Comparison of ENCODE assay signal across 8 cellular contexts in genomic region chr11:62786318-62787004, GRCh38. TPM values are rescaled to one million over a fixed set of nuclear protein-coding genes. Genes with fewer than 3 reads are reported as not detected.
DNase-seq lines count a peak whose midpoint lies in the region; TF ChIP-seq lines count a peak whose summit lies in the region.

No MANE protein-coding gene starts in this region.

- H3K36me3 ChIP-seq in ES-I3 (ENCODE audit: insufficient read depth, low read length): no peaks in the 10 kb centered on the region; the same call in 1 of the 2 replicates
- peaks cover 31% of the 10 kb centered on the region for H3K36me3 ChIP-seq in MG63
- H3K36me3 ChIP-seq in neuronal stem cell (replicated peaks in 1 of 2; ENCODE audit: control insufficient read depth in 2 of 2, insufficient read depth in 2 of 2, low read length in 2 of 2): peaks cover 25 to 76% of the 10 kb centered on the region in 2 donors
- peaks cover 0 to 31% (median 28%) of the 10 kb centered on the region in 5 donors for H3K36me3 ChIP-seq in subcutaneous abdominal adipose tissue (ENCODE audit: control insufficient read depth in 5 of 5, insufficient read depth in 5 of 5, low read length in 5 of 5)

- DNase-seq in H9 (peak; percentile 95), MG63 (peak; percentile 82), SK-MEL-5 (ENCODE audit: low read depth, low spot score) (peak; percentile 73), foreskin melanocyte (peak; percentile 68), neuronal stem cell (ENCODE audit: low spot score) (peak; percentile 88)
- DNase-seq in activated naive CD4-positive, alpha-beta T cell treated with anti-CD3 and anti-CD28 coated beads for 36 hours: peak; percentile 87

- in situ Hi-C loops in SK-MEL-5 (cut with HindIII; ENCODE audit: low pct_unique_long_range_greater_than_20kb, low sequenced_read_pairs): no loop called here

- no peaks in the 10 kb centered on the region; the same call in 1 of the 2 replicates for H3K79me2 ChIP-seq in H9 (ENCODE audit: insufficient read depth, low read length)

- H3K4me1 ChIP-seq in ES-I3 (ENCODE audit: insufficient read depth, low read length): no peaks in the 10 kb centered on the region; the same call in 1 of the 2 replicates
- no peaks in the 10 kb centered on the region for H3K4me1 ChIP-seq in H9 (ENCODE audit: insufficient read depth, low read length)
- peaks cover 5 to 7% of the 10 kb centered on the region in 2 donors for H3K4me1 ChIP-seq in neuronal stem cell (ENCODE audit: control insufficient read depth in 2 of 2, insufficient read depth in 1 of 2, low read depth in 1 of 2, low read length in 2 of 2)
- H3K4me1 ChIP-seq in subcutaneous abdominal adipose tissue (ENCODE audit: control insufficient read depth in 5 of 5, insufficient read depth in 5 of 5, low read length in 5 of 5): peaks cover 13 to 44% (median 38%) of the 10 kb centered on the region in 5 donors

- H2AFZ ChIP-seq in H9 (ENCODE audit: low read length) (no peak overlapping the region), neuronal stem cell (ENCODE audit: low read length) (peak overlapping the region; percentile 87)

- intact Hi-C loops in activated naive CD4-positive, alpha-beta T cell treated with anti-CD3 and anti-CD28 coated beads for 36 hours (cut with micrococcal nuclease): loop anchor here (1.0 to 5.0 kb wide), 11 partner anchors 15 to 236 kb away; partner anchors contain the start of genes NXF1, POLR2G, TAF6L and TTC9C

- no peaks in the 10 kb centered on the region; the same call in 1 of the 2 replicates for H3K27me3 Mint-ChIP-seq in H9 (ENCODE audit: low read depth)
- no peaks in the 10 kb centered on the region for H3K27me3 Mint-ChIP-seq in activated naive CD4-positive, alpha-beta T cell treated with anti-CD3 and anti-CD28 coated beads for 36 hours (ENCODE audit: low read depth)

- WGBS in H9 (ENCODE audit: extremely low coverage, insufficient read length, low lambda C conversion rate): no CpG with 5 or more reads among the region's 51 CpGs
- no CpG with 5 or more reads among the region's 51 CpGs for WGBS in neuronal stem cell (ENCODE audit: extremely low coverage in 2 of 2, insufficient read length in 2 of 2, insufficient replicate concordance in 1 of 2), 2 donors

- H2BK5ac ChIP-seq in H9 (ENCODE audit: insufficient read length, low read length) (no peak overlapping the region), neuronal stem cell (ENCODE audit: low read length) (peak overlapping the region; percentile 30)

- H3K27me3 ChIP-seq in H9 (ENCODE audit: insufficient read depth, low read length): no peaks in the 10 kb centered on the region
- no peaks in the 10 kb centered on the region for H3K27me3 ChIP-seq in MG63
- no peaks in the 10 kb centered on the region for H3K27me3 ChIP-seq in neuronal stem cell (ENCODE audit: control insufficient read depth in 3 of 3, insufficient read depth in 3 of 3, low read depth in 1 of 3, low read length in 3 of 3)
- H3K27me3 ChIP-seq in subcutaneous abdominal adipose tissue (ENCODE audit: control insufficient read depth in 5 of 5, insufficient read depth in 4 of 5, low read length in 5 of 5): no peaks in the 10 kb centered on the region

- H3K4me1 Mint-ChIP-seq in H9: peaks cover 21 to 29% of the 10 kb centered on the region in 2 experiments
- H3K4me1 Mint-ChIP-seq in activated naive CD4-positive, alpha-beta T cell treated with anti-CD3 and anti-CD28 coated beads for 36 hours (ENCODE audit: low read depth): peaks cover 43% of the 10 kb centered on the region

- peak overlapping the region; percentile 15 for H3K4me2 ChIP-seq in H9 (ENCODE audit: insufficient read depth, insufficient read length, low read length)
- peak overlapping the region; percentile 64 for H3K4me2 ChIP-seq in neuronal stem cell (ENCODE audit: insufficient read depth, low read length, poor library complexity, severe bottlenecking)

- H3K23me2 ChIP-seq in H9 (ENCODE audit: insufficient read length, low read depth, low read length, poor library complexity, severe bottlenecking): peaks cover 4% of the 10 kb centered on the region

- H4K8ac ChIP-seq in H9 (replicated peaks; ENCODE audit: insufficient read length, low read depth, low read length) (no peak overlapping the region), neuronal stem cell (ENCODE audit: low read depth, low read length) (no peak overlapping the region)

- H3K14ac ChIP-seq in H9 (ENCODE audit: insufficient read depth, low read length): no peak overlapping the region
- no peak overlapping the region for H3K14ac ChIP-seq in neuronal stem cell (ENCODE audit: low read length)

- peak; percentile 97 for TF ChIP-seq CTCF in H9 (conservative IDR thresholded peaks at IDR 0.05)

- H4K5ac ChIP-seq in H9 (ENCODE audit: insufficient read length, low read depth, low read length): no peak overlapping the region

- no peak overlapping the region for H3K56ac ChIP-seq in H9 (ENCODE audit: insufficient read length, low read depth, low read length)

- H3K9ac ChIP-seq in ES-I3 (ENCODE audit: low read depth, low read length): peak overlapping the region; percentile 91
- no peak overlapping the region for H3K9ac ChIP-seq in H9 (ENCODE audit: extremely low read depth, insufficient read length, low read length)
- H3K9ac ChIP-seq in neuronal stem cell (ENCODE audit: low read depth, low read length, poor library complexity): peak overlapping the region; percentile 80
- H3K9ac ChIP-seq in subcutaneous abdominal adipose tissue (ENCODE audit: low read length in 5 of 5): peak overlapping the region; percentile 66 to 90 (median 85)

- peaks cover 25 to 71% (median 55%) of the 10 kb centered on the region in 3 experiments for H3K36me3 Mint-ChIP-seq in H9 (ENCODE audit: insufficient read depth in 1 of 3, low read depth in 3 of 3)
- H3K36me3 Mint-ChIP-seq in activated naive CD4-positive, alpha-beta T cell treated with anti-CD3 and anti-CD28 coated beads for 36 hours (ENCODE audit: low read depth): peaks cover 15% of the 10 kb centered on the region

- peak overlapping the region; percentile 41 to 83 (median 74); a peak in 4 of 7 replicates for H3K27ac Mint-ChIP-seq in H9
- H3K27ac Mint-ChIP-seq in activated naive CD4-positive, alpha-beta T cell treated with anti-CD3 and anti-CD28 coated beads for 36 hours: peak overlapping the region; percentile 89

- CTCF ChIA-PET in activated naive CD4-positive, alpha-beta T cell treated with anti-CD3 and anti-CD28 coated beads for 36 hours (lab: Charles Lee): interaction anchor here (0.6 to 3.9 kb wide), 34 partner anchors 9 to 237 kb away, joined by 3 to 53 read pairs (median 5); partner anchors contain the start of genes HNRNPUL2, NXF1, POLR2G and STX5

- H3K4ac ChIP-seq in H9 (ENCODE audit: low read depth, low read length) (no peak overlapping the region), neuronal stem cell (ENCODE audit: low read length) (no peak overlapping the region)

- no peak overlapping the region for H2BK12ac ChIP-seq in H9 (ENCODE audit: insufficient read length, low read depth, low read length)
- no peak overlapping the region for H2BK12ac ChIP-seq in neuronal stem cell (ENCODE audit: low read length)

- H3K27ac ChIP-seq in H9 (ENCODE audit: insufficient read length, low read depth, low read length): peak overlapping the region; percentile 1
- peak overlapping the region; percentile 47 for H3K27ac ChIP-seq in neuronal stem cell (replicated peaks; ENCODE audit: low read length)
- H3K27ac ChIP-seq in subcutaneous abdominal adipose tissue (ENCODE audit: low read depth, low read length): peak overlapping the region; percentile 90

- H3K9me3 ChIP-seq in ES-I3 (ENCODE audit: control insufficient read depth, insufficient read depth, low read length) (no peaks in the 10 kb centered on the region), H9 (ENCODE audit: control insufficient read depth, low read depth, low read length) (no peaks in the 10 kb centered on the region), MG63 (no peaks in the 10 kb centered on the region), neuronal stem cell (replicated peaks in 1 of 2; ENCODE audit: control insufficient read depth in 2 of 2, insufficient read depth in 1 of 2, low read depth in 1 of 2, low read length in 2 of 2) (no peaks in the 10 kb centered on the region), subcutaneous abdominal adipose tissue (ENCODE audit: control insufficient read depth in 5 of 5, low read length in 5 of 5) (no peaks in the 10 kb centered on the region)

- no peak overlapping the region for H2BK120ac ChIP-seq in H9 (ENCODE audit: low read depth, low read length, poor library complexity, severe bottlenecking)
- no peak overlapping the region for H2BK120ac ChIP-seq in neuronal stem cell (ENCODE audit: low read depth, low read length)

- no peak overlapping the region for H3T11ph ChIP-seq in H9 (ENCODE audit: low read length)

- no peak overlapping the region for H2AK5ac ChIP-seq in H9 (ENCODE audit: insufficient read length, low read length)
- H2AK5ac ChIP-seq in neuronal stem cell (ENCODE audit: low read depth, low read length): peak overlapping the region; percentile 74

- H2BK15ac ChIP-seq in H9 (ENCODE audit: low read depth, low read length) (no peak overlapping the region), neuronal stem cell (ENCODE audit: low read length) (no peak overlapping the region)

- H3K4me3 Mint-ChIP-seq in H9: peak overlapping the region; percentile 68 to 78
- peak overlapping the region; percentile 79 for H3K4me3 Mint-ChIP-seq in activated naive CD4-positive, alpha-beta T cell treated with anti-CD3 and anti-CD28 coated beads for 36 hours

- H2BK20ac ChIP-seq in H9 (ENCODE audit: low read depth, low read length, poor library complexity, severe bottlenecking): no peak overlapping the region

- no peaks in the 10 kb centered on the region for H3K9me3 Mint-ChIP-seq in H9
- no peaks in the 10 kb centered on the region for H3K9me3 Mint-ChIP-seq in activated naive CD4-positive, alpha-beta T cell treated with anti-CD3 and anti-CD28 coated beads for 36 hours

- H3K4me3 ChIP-seq in MG63 (peak overlapping the region; percentile 71), neuronal stem cell (ENCODE audit: low read length in 2 of 2) (peak overlapping the region; percentile 84 to 96), subcutaneous abdominal adipose tissue (ENCODE audit: low read depth in 1 of 5, low read length in 5 of 5) (peak overlapping the region; percentile 48 to 99 (median 87))

- no peak overlapping the region for H3K18ac ChIP-seq in H9 (ENCODE audit: insufficient read length, low read depth, low read length)
- peak overlapping the region; percentile 90 for H3K18ac ChIP-seq in neuronal stem cell (ENCODE audit: low read length)

- H4K91ac ChIP-seq in H9 (ENCODE audit: insufficient read length, low read depth, low read length) (no peak overlapping the region), neuronal stem cell (ENCODE audit: low read depth, low read length, poor library complexity) (no peak overlapping the region)

- no peaks in the 10 kb centered on the region for H3K79me1 ChIP-seq in H9 (ENCODE audit: insufficient read depth, low read depth, low read length, poor library complexity, severe bottlenecking)
- H3K79me1 ChIP-seq in neuronal stem cell (ENCODE audit: low read depth, low read length): peaks cover 3% of the 10 kb centered on the region

- H4K20me1 ChIP-seq in H9 (ENCODE audit: control insufficient read depth, insufficient read depth, insufficient read length): no peaks in the 10 kb centered on the region

- H3K23ac ChIP-seq in H9 (ENCODE audit: insufficient read length, low read depth, low read length) (no peak overlapping the region), neuronal stem cell (ENCODE audit: low read depth, low read length, poor library complexity) (peak overlapping the region; percentile 93)

RNA-seq across cellular contexts. Expression of gene TMEM179B, which starts 0.7 kb away (rescaled TPM):
- total RNA-seq in H9 (2021): 25.0 and 25.5 TPM in 2 replicates
- 27.5 and 46.6 TPM in 2 replicates for total RNA-seq in MG63 (2014; rRNA removed; shearing (Covaris generic); ENCODE audit: low replicate concordance)
- total RNA-seq in SK-MEL-5 (2014; rRNA removed; shearing (Covaris generic)): 83.6 and 95.0 TPM in 2 replicates
- 106 and 151 TPM in 2 replicates for polyA plus RNA-seq in SK-MEL-5 (2015; cell fraction: cytosol; rRNA removed)
- 37.7 and 43.5 TPM in 2 replicates for polyA plus RNA-seq in SK-MEL-5 (2015; cell fraction: nucleus; rRNA removed)
- total RNA-seq in activated naive CD4-positive, alpha-beta T cell treated with anti-CD3 and anti-CD28 coated beads for 36 hours: 10 to 100 TPM; 13.9 to 15.2 TPM
- polyA plus RNA-seq in neuronal stem cell (2013, experiment 1 of 2): 36.7 TPM
- polyA plus RNA-seq in neuronal stem cell (2013, experiment 2 of 2): 35.2 TPM

RNA-seq across cellular contexts. Expression of gene TMEM223, which starts 5.3 kb away (rescaled TPM):
- total RNA-seq in H9 (2021): 21.7 and 22.2 TPM in 2 replicates
- 13.8 and 32.0 TPM in 2 replicates for total RNA-seq in MG63 (2014; rRNA removed; shearing (Covaris generic); ENCODE audit: low replicate concordance)
- 23.6 and 23.9 TPM in 2 replicates for total RNA-seq in SK-MEL-5 (2014; rRNA removed; shearing (Covaris generic))
- polyA plus RNA-seq in SK-MEL-5 (2015; cell fraction: cytosol; rRNA removed): 17.2 and 25.3 TPM in 2 replicates
- polyA plus RNA-seq in SK-MEL-5 (2015; cell fraction: nucleus; rRNA removed): 6.7 and 9.7 TPM in 2 replicates
- total RNA-seq in activated naive CD4-positive, alpha-beta T cell treated with anti-CD3 and anti-CD28 coated beads for 36 hours: 1 to 10 TPM; 7.0 to 7.7 TPM
- polyA plus RNA-seq in neuronal stem cell (2013, experiment 1 of 2): 41.0 TPM
- polyA plus RNA-seq in neuronal stem cell (2013, experiment 2 of 2): 39.1 TPM

RNA-seq across cellular contexts. Expression of gene TAF6L, which starts 15.3 kb away (rescaled TPM):
- total RNA-seq in H9 (2021): 37.7 and 44.2 TPM in 2 replicates
- total RNA-seq in MG63 (2014; rRNA removed; shearing (Covaris generic); ENCODE audit: low replicate concordance): 22.9 and 28.7 TPM in 2 replicates
- 19.7 and 22.6 TPM in 2 replicates for total RNA-seq in SK-MEL-5 (2014; rRNA removed; shearing (Covaris generic))
- 16.5 and 18.1 TPM in 2 replicates for polyA plus RNA-seq in SK-MEL-5 (2015; cell fraction: cytosol; rRNA removed)
- 201 and 202 TPM in 2 replicates for polyA plus RNA-seq in SK-MEL-5 (2015; cell fraction: nucleus; rRNA removed)
- 10 to 100 TPM in 1 of 2 experiments, 1 to 10 TPM in 1; 8.9 to 10.5 TPM for total RNA-seq in activated naive CD4-positive, alpha-beta T cell treated with anti-CD3 and anti-CD28 coated beads for 36 hours
- 13.5 TPM for polyA plus RNA-seq in neuronal stem cell (2013, experiment 1 of 2)
- 15.0 TPM for polyA plus RNA-seq in neuronal stem cell (2013, experiment 2 of 2)

RNA-seq across cellular contexts. Expression of gene NXF1, which starts 18.8 kb away (rescaled TPM):
- 65.5 and 69.0 TPM in 2 replicates for total RNA-seq in H9 (2021)
- total RNA-seq in MG63 (2014; rRNA removed; shearing (Covaris generic); ENCODE audit: low replicate concordance): 5.4 and 15.6 TPM in 2 replicates
- total RNA-seq in SK-MEL-5 (2014; rRNA removed; shearing (Covaris generic)): 11.4 and 16.3 TPM in 2 replicates
- 35.8 and 36.6 TPM in 2 replicates for polyA plus RNA-seq in SK-MEL-5 (2015; cell fraction: cytosol; rRNA removed)
- polyA plus RNA-seq in SK-MEL-5 (2015; cell fraction: nucleus; rRNA removed): 167 and 206 TPM in 2 replicates
- 10 to 100 TPM; 44.6 to 46.0 TPM for total RNA-seq in activated naive CD4-positive, alpha-beta T cell treated with anti-CD3 and anti-CD28 coated beads for 36 hours
- 32.8 TPM for polyA plus RNA-seq in neuronal stem cell (2013, experiment 1 of 2)
- 30.9 TPM for polyA plus RNA-seq in neuronal stem cell (2013, experiment 2 of 2)

RNA-seq across cellular contexts. Expression of gene POLR2G, which starts 25.1 kb away (rescaled TPM):
- total RNA-seq in H9 (2021): 126 and 129 TPM in 2 replicates
- total RNA-seq in MG63 (2014; rRNA removed; shearing (Covaris generic); ENCODE audit: low replicate concordance): 77.9 and 85.4 TPM in 2 replicates
- 85.8 and 95.1 TPM in 2 replicates for total RNA-seq in SK-MEL-5 (2014; rRNA removed; shearing (Covaris generic))
- 77.5 and 86.2 TPM in 2 replicates for polyA plus RNA-seq in SK-MEL-5 (2015; cell fraction: cytosol; rRNA removed)
- 25.1 and 56.0 TPM in 2 replicates for polyA plus RNA-seq in SK-MEL-5 (2015; cell fraction: nucleus; rRNA removed)
- total RNA-seq in activated naive CD4-positive, alpha-beta T cell treated with anti-CD3 and anti-CD28 coated beads for 36 hours: 100 to 1,000 TPM; 131 to 135 TPM
- polyA plus RNA-seq in neuronal stem cell (2013, experiment 1 of 2): 94.4 TPM
- polyA plus RNA-seq in neuronal stem cell (2013, experiment 2 of 2): 93.6 TPM

Comparison
In these comparisons a context has a peak if more than half of its experiments do, and no peak if none do; other contexts are left out.
1. Peak in every context shown above with its lines: DNase-seq, H3K4me3 ChIP-seq and H3K27ac ChIP-seq.
2. H3K27ac ChIP-seq: peak in every context shown above with its lines; median percentile 90 in subcutaneous abdominal adipose tissue; 47 in neuronal stem cell; 1 in H9.